Comparison of ENCODE assay signal across 24 cellular contexts in genomic region chr3:184382326-184383032, GRCh38. TPM values are rescaled to one million over a fixed set of nuclear protein-coding genes. Genes with fewer than 3 reads are reported as not detected.
DNase-seq lines count a peak whose midpoint lies in the region; ATAC-seq, FAIRE-seq and TF ChIP-seq lines count a peak whose summit lies in the region.
"Had no signal": no experiment of that assay in that cellular context is flagged by ENCODE, and none has a peak within 500 bp of the region (broad histone marks: within the 10 kb centered on the region; RNA-seq: fewer than 3 reads in every experiment).

No MANE protein-coding gene starts in this region.

- H3K27ac ChIP-seq in left ventricle myocardium inferior (replicated peaks) (peak overlapping the region; percentile 73), right atrium auricular region (no peak overlapping the region), K562 (ENCODE audit: extremely low read depth, low read depth, low read length) (no peak overlapping the region), neural progenitor cell (no peak overlapping the region), coronary artery (no peak overlapping the region)
- H3K27ac ChIP-seq: HL-60 had no signal

- no peak for TF ChIP-seq RAD21 in K562 (CRISPR knock-in tag; conservative IDR thresholded peaks at IDR 0.05 in 1 of 2, IDR thresholded peaks at IDR 0.05 in 1 of 2)

- H3K4me3 Mint-ChIP-seq in neural progenitor cell, result peak overlapping the region; percentile 10

- TF ChIP-seq CTCF in left ventricle myocardium inferior (IDR thresholded peaks at IDR 0.05; ENCODE audit: borderline replicate concordance), result no peak
- no peak for TF ChIP-seq CTCF in right atrium auricular region (IDR thresholded peaks at IDR 0.05)
- no peak for TF ChIP-seq CTCF in K562 (IDR thresholded peaks at IDR 0.05 in 2 of 3, conservative IDR thresholded peaks at IDR 0.05 in 1 of 3; ENCODE audit: insufficient read depth in 2 of 3, low read depth in 1 of 3, low read length in 3 of 3)
- TF ChIP-seq CTCF in neural progenitor cell (IDR thresholded peaks at IDR 0.05), result no peak
- TF ChIP-seq CTCF in coronary artery (IDR thresholded peaks at IDR 0.05), result no peak

- intact Hi-C loops in left ventricle myocardium inferior (cut with micrococcal nuclease), result no loop called here
- intact Hi-C loops in K562 (cut with micrococcal nuclease), result loop anchor here (10.0 kb wide), 1 partner anchor 332 kb away; the partner anchor contains the start of gene MAGEF1

- H3F3A ChIP-seq in neural progenitor cell (ENCODE audit: low read depth), result peaks cover 32% of the 10 kb centered on the region

- DNase-seq in left ventricle myocardium inferior (no peak), right atrium auricular region (ENCODE audit: low spot score) (no peak), K562 (ENCODE audit: extremely low read depth in 1 of 4, low spot score in 3 of 4) (no peak), neural progenitor cell (ENCODE audit: low spot score) (no peak), midbrain (lab: John Stamatoyannopoulos, UW) (no peak), coronary artery (ENCODE audit: low spot score) (no peak), A172 (ENCODE audit: low spot score) (no peak), NCI-H1092 treated with DMSO at 0.1 percent for 48 hours (lab: John Stamatoyannopoulos, UW) (no peak)
- DNase-seq: 8988T; CD4-positive, CD25-positive, alpha-beta regulatory T cell; GOT3; Karpas-422; NCI-H1092; NCI-H1436 treated with DMSO at 0.1 percent for 48 hours; NCI-H187 treated with DMSO at 0.1 percent for 48 hours; NCI-H2171 treated with DMSO at 0.1 percent for 48 hours; NCI-H345; NCI-H510A treated with DMSO at 0.1 percent for 48 hours; NCI-H774; PC-3 had no signal

- H3K9me3 ChIP-seq in left ventricle myocardium inferior (replicated peaks) (no peaks in the 10 kb centered on the region), right atrium auricular region (no peaks in the 10 kb centered on the region), K562 (replicated peaks; ENCODE audit: control insufficient read depth, insufficient read depth, low read depth, low read length) (no peaks in the 10 kb centered on the region), neural progenitor cell (ENCODE audit: low read depth) (no peaks in the 10 kb centered on the region)
- H3K9me3 ChIP-seq: SK-N-SH had no signal

- H3K4me3 ChIP-seq in left ventricle myocardium inferior, result no peak overlapping the region
- H3K4me3 ChIP-seq in right atrium auricular region, result no peak overlapping the region
- H3K4me3 ChIP-seq in K562, result no peak overlapping the region
- H3K4me3 ChIP-seq in neural progenitor cell, result no peak overlapping the region
- H3K4me3 ChIP-seq in coronary artery, result no peak overlapping the region

- no peak overlapping the region for H3K4me2 ChIP-seq in K562 (ENCODE audit: insufficient read depth, low read length)
- H3K4me2 ChIP-seq in neural progenitor cell, result no peak overlapping the region
- H3K4me2 ChIP-seq: SK-N-SH had no signal

- peaks cover 36% of the 10 kb centered on the region for H3K4me1 ChIP-seq in left ventricle myocardium inferior
- peaks cover 0 to 24% of the 10 kb centered on the region in 2 donors for H3K4me1 ChIP-seq in right atrium auricular region
- peaks cover 5 to 45% of the 10 kb centered on the region in 2 experiments; a peak in 4 of 5 replicates for H3K4me1 ChIP-seq in K562 (replicated peaks in 1 of 2; ENCODE audit: control insufficient read depth in 2 of 2, insufficient read depth in 2 of 2, low read length in 2 of 2)
- H3K4me1 ChIP-seq in neural progenitor cell, result peaks cover 29% of the 10 kb centered on the region

- peaks cover 31% of the 10 kb centered on the region for H3K27me3 Mint-ChIP-seq in neural progenitor cell (ENCODE audit: insufficient read depth, low read depth)

- POLR2A ChIA-PET in K562 (lab: Yijun Ruan, JAX), result interaction anchor here (0.7 to 1.1 kb wide), 2 partner anchors 11 to 179 kb away, joined by 4 to 6 read pairs; no protein-coding TSS in a partner anchor

- CTCF ChIA-PET in K562 (lab: Yijun Ruan, JAX; ENCODE audit: low intra/inter-chr PET ratio), result no interaction called here

- no peak for ATAC-seq in K562
- ATAC-seq: HCT116, PC-3 had no signal

- no peaks in the 10 kb centered on the region for H3K9me3 Mint-ChIP-seq in neural progenitor cell

- H3K36me3 ChIP-seq in left ventricle myocardium inferior, result no peaks in the 10 kb centered on the region
- no peaks in the 10 kb centered on the region for H3K36me3 ChIP-seq in right atrium auricular region
- no peaks in the 10 kb centered on the region for H3K36me3 ChIP-seq in K562 (ENCODE audit: control insufficient read depth, insufficient read depth, low read length)
- no peaks in the 10 kb centered on the region for H3K36me3 ChIP-seq in neural progenitor cell

- H3K79me2 ChIP-seq in K562 (ENCODE audit: control insufficient read depth, insufficient read depth, low read length) (no peaks in the 10 kb centered on the region), neural progenitor cell (ENCODE audit: low read depth) (no peaks in the 10 kb centered on the region)

- H3K9ac ChIP-seq in K562 (ENCODE audit: insufficient read depth in 1 of 2, low read depth in 2 of 2, low read length in 2 of 2), result no peak overlapping the region
- H3K9ac ChIP-seq in neural progenitor cell, result no peak overlapping the region
- H3K9ac ChIP-seq: SK-N-SH had no signal

- 0 out of 2 replicates have a peak, but pooled peaks cover 3% of the 10 kb centered on the region for H4K20me1 ChIP-seq in K562 (replicated peaks; ENCODE audit: control insufficient read depth, insufficient read depth, low read length)
- H4K20me1 ChIP-seq in neural progenitor cell (ENCODE audit: low read depth), result peaks cover 8% of the 10 kb centered on the region

- no peak for TF ChIP-seq EP300 in K562 (IDR thresholded peaks at IDR 0.05; ENCODE audit: low read length)

- no TSS peak for BruUV-seq in K562 (replicated peaks; lab: Mats Ljungman, UMichigan)

- no peaks in the 10 kb centered on the region for H3K9me1 ChIP-seq in K562 (ENCODE audit: control insufficient read depth, insufficient read depth, low read length)

- H3K36me3 Mint-ChIP-seq in neural progenitor cell, result no peaks in the 10 kb centered on the region
- H3K36me3 Mint-ChIP-seq: CD4-positive, CD25-positive, alpha-beta regulatory T cell had no signal

- H3K27ac Mint-ChIP-seq in neural progenitor cell, result no peak overlapping the region
- H3K27ac Mint-ChIP-seq: CD4-positive, CD25-positive, alpha-beta regulatory T cell had no signal

- in situ Hi-C loops in K562 (cut with MboI), result no loop called here

- peaks cover 23% of the 10 kb centered on the region for H3K4me1 Mint-ChIP-seq in neural progenitor cell

- no peak for TF ChIP-seq POLR2A in K562 (conservative IDR thresholded peaks at IDR 0.05)

- 25% methylated on average over 16 of the region's 16 CpGs for WGBS in K562 (ENCODE audit: insufficient coverage, low coverage, missing lambda C conversion rate)

- no peak overlapping the region for H2AFZ ChIP-seq in K562 (ENCODE audit: low read depth, low read length)
- no peak overlapping the region for H2AFZ ChIP-seq in neural progenitor cell (replicated peaks)

- H3K27me3 ChIP-seq in left ventricle myocardium inferior (ENCODE audit: low read depth) (peaks cover 82% of the 10 kb centered on the region), right atrium auricular region (no peaks in the 10 kb centered on the region), K562 (ENCODE audit: control insufficient read depth in 2 of 2, insufficient read depth in 2 of 2, low read length in 2 of 2) (peaks cover 19 to 64% of the 10 kb centered on the region in 2 experiments), neural progenitor cell (peaks cover 49% of the 10 kb centered on the region)

- no peak for FAIRE-seq in K562 (lab: Jason Lieb, UNC)
- FAIRE-seq: G401.6 had no signal

RNA-seq across cellular contexts. Expression of gene CHRD, which starts 2.6 kb away (rescaled TPM):
- total RNA-seq in left ventricle myocardium inferior (6.5 TPM), right atrium auricular region (10 to 100 TPM in 1 of 2 donors, 1 to 10 TPM in 1; 7.0 to 13.4 TPM), K562 (2014; rRNA removed) (0.16 TPM in 1 of 2 replicates, not detected in the other), K562 (2014; rRNA removed; fragmentation: Illumina TruSeq; extraction: Trizol) (0.11 TPM in 1 of 2 replicates, not detected in the other), K562 (2015; rRNA removed; fragmentation: Illumina TruSeq; extraction: Trizol) (0.14 and 0.19 TPM in 2 replicates), K562 (2021) (0.63 and 1.3 TPM in 2 replicates), neural progenitor cell (ENCODE audit: low replicate concordance) (2.3 and 6.8 TPM in 2 replicates)
- 9.8 and 27.8 TPM in 2 replicates for total RNA-seq in K562 (2011; cell fraction: chromatin; rRNA removed; ENCODE audit: low replicate concordance)
- total RNA-seq in K562 (2011; cell fraction: nucleolus; rRNA removed), result 17.6 and 22.0 TPM in 2 replicates
- total RNA-seq in K562 (2011; cell fraction: nucleoplasm; rRNA removed), result 8.9 and 10.8 TPM in 2 replicates
- polyA plus RNA-seq in K562 (2011; rRNA removed) (0.55 and 1.1 TPM in 2 replicates), K562 (2014; fragmentation: Illumina TruSeq; extraction: Trizol) (0.11 and 0.15 TPM in 2 replicates), K562 (2014; fragmentation: Nextera tagmentation; extraction: Ambion mirVana) (not detected), K562 (2014; rRNA removed) (0.53 and 1.0 TPM in 2 replicates)
- polyA plus RNA-seq in K562 (2011; cell fraction: cytosol; rRNA removed), result 0.16 and 1.3 TPM in 2 replicates
- polyA plus RNA-seq in K562 (2011; cell fraction: nucleus; rRNA removed), result 8.8 and 30.5 TPM in 2 replicates
- polyA plus RNA-seq in K562 (2012), result 0.20 and 0.36 TPM in 2 replicates
- polyA minus RNA-seq in K562 (2011; rRNA and poly(A)+ RNA removed), result 0.06 and 0.21 TPM in 2 replicates
- polyA minus RNA-seq in K562 (2011; cell fraction: cytosol; rRNA and poly(A)+ RNA removed), result 1.4 and 1.7 TPM in 2 replicates
- 2.0 and 4.7 TPM in 2 replicates for polyA minus RNA-seq in K562 (2011; cell fraction: nucleus; rRNA and poly(A)+ RNA removed)
- 0.33 and 5.6 TPM in 2 replicates for total RNA-seq in A172 (2014; rRNA removed; shearing (Covaris generic))
- total RNA-seq: CD4-positive, CD25-positive, alpha-beta regulatory T cell; PC-3 had no signal
- polyA plus RNA-seq: CD4-positive, CD25-positive, alpha-beta regulatory T cell had no signal

RNA-seq across cellular contexts. Expression of gene THPO, which starts 4.5 kb away (rescaled TPM):
- total RNA-seq in left ventricle myocardium inferior (0.11 TPM), right atrium auricular region (under 1 TPM in 1 of 2 donors, not detected in 1; 0.55 TPM), K562 (2014; rRNA removed) (0.24 TPM in 1 of 2 replicates, not detected in the other), K562 (2014; rRNA removed; fragmentation: Illumina TruSeq; extraction: Trizol) (0.36 TPM in 1 of 2 replicates, not detected in the other), K562 (2015; rRNA removed; fragmentation: Illumina TruSeq; extraction: Trizol) (0.11 and 0.22 TPM in 2 replicates), K562 (2021) (0.40 and 0.62 TPM in 2 replicates), neural progenitor cell (ENCODE audit: low replicate concordance) (0.31 and 2.3 TPM in 2 replicates)
- total RNA-seq in K562 (2011; cell fraction: chromatin; rRNA removed; ENCODE audit: low replicate concordance), result 1.6 and 3.6 TPM in 2 replicates
- total RNA-seq in K562 (2011; cell fraction: nucleolus; rRNA removed), result 1.3 and 3.7 TPM in 2 replicates
- total RNA-seq in K562 (2011; cell fraction: nucleoplasm; rRNA removed), result 2.0 and 2.9 TPM in 2 replicates
- polyA plus RNA-seq in K562 (2011; rRNA removed) (0.18 and 0.56 TPM in 2 replicates), K562 (2014; fragmentation: Illumina TruSeq; extraction: Trizol) (0.64 and 1.1 TPM in 2 replicates), K562 (2014; fragmentation: Nextera tagmentation; extraction: Ambion mirVana) (under 1 TPM; 0.11 to 0.28 TPM), K562 (2014; rRNA removed) (0.34 and 0.50 TPM in 2 replicates)
- polyA plus RNA-seq in K562 (2011; cell fraction: cytosol; rRNA removed), result 0.29 and 2.3 TPM in 2 replicates
- 0.46 and 2.7 TPM in 2 replicates for polyA plus RNA-seq in K562 (2011; cell fraction: nucleus; rRNA removed)
- polyA plus RNA-seq in K562 (2012), result 0.60 and 0.68 TPM in 2 replicates
- polyA minus RNA-seq in K562 (2011; rRNA and poly(A)+ RNA removed), result 0.12 and 0.39 TPM in 2 replicates
- 1.1 TPM in 1 of 2 replicates, not detected in the other for polyA minus RNA-seq in K562 (2011; cell fraction: cytosol; rRNA and poly(A)+ RNA removed)
- 0.33 and 1.8 TPM in 2 replicates for polyA minus RNA-seq in K562 (2011; cell fraction: nucleus; rRNA and poly(A)+ RNA removed)
- total RNA-seq in A172 (2014; rRNA removed; shearing (Covaris generic)), result 0.14 and 0.43 TPM in 2 replicates
- total RNA-seq: CD4-positive, CD25-positive, alpha-beta regulatory T cell; PC-3 had no signal
- polyA plus RNA-seq: CD4-positive, CD25-positive, alpha-beta regulatory T cell had no signal

RNA-seq across cellular contexts. Expression of gene POLR2H, which starts 21.0 kb away (rescaled TPM):
- total RNA-seq in left ventricle myocardium inferior (24.3 TPM), right atrium auricular region (10 to 100 TPM; 26.8 to 35.5 TPM), K562 (2014; rRNA removed) (128 and 149 TPM in 2 replicates), K562 (2014; rRNA removed; fragmentation: Illumina TruSeq; extraction: Trizol) (160 and 175 TPM in 2 replicates), K562 (2015; rRNA removed; fragmentation: Illumina TruSeq; extraction: Trizol) (145 and 147 TPM in 2 replicates), K562 (2021) (134 and 135 TPM in 2 replicates), neural progenitor cell (ENCODE audit: low replicate concordance) (128 and 173 TPM in 2 replicates)
- 300 and 317 TPM in 2 replicates for total RNA-seq in K562 (2011; cell fraction: chromatin; rRNA removed; ENCODE audit: low replicate concordance)
- total RNA-seq in K562 (2011; cell fraction: nucleolus; rRNA removed), result 170 and 180 TPM in 2 replicates
- 229 and 244 TPM in 2 replicates for total RNA-seq in K562 (2011; cell fraction: nucleoplasm; rRNA removed)
- polyA plus RNA-seq in K562 (2011; rRNA removed) (289 and 319 TPM in 2 replicates), K562 (2014; fragmentation: Illumina TruSeq; extraction: Trizol) (220 and 222 TPM in 2 replicates), K562 (2014; fragmentation: Nextera tagmentation; extraction: Ambion mirVana) (100 to 1,000 TPM; 502 to 512 TPM), K562 (2014; rRNA removed) (245 and 256 TPM in 2 replicates)
- 191 and 459 TPM in 2 replicates for polyA plus RNA-seq in K562 (2011; cell fraction: cytosol; rRNA removed)
- polyA plus RNA-seq in K562 (2011; cell fraction: nucleus; rRNA removed), result 324 and 334 TPM in 2 replicates
- polyA plus RNA-seq in K562 (2012), result 100 and 156 TPM in 2 replicates
- 167 and 184 TPM in 2 replicates for polyA minus RNA-seq in K562 (2011; rRNA and poly(A)+ RNA removed)
- 56.9 and 60.7 TPM in 2 replicates for polyA minus RNA-seq in K562 (2011; cell fraction: cytosol; rRNA and poly(A)+ RNA removed)
- polyA minus RNA-seq in K562 (2011; cell fraction: nucleus; rRNA and poly(A)+ RNA removed), result 51.2 and 86.4 TPM in 2 replicates
- 182 and 190 TPM in 2 replicates for total RNA-seq in A172 (2014; rRNA removed; shearing (Covaris generic))

RNA-seq across cellular contexts. Expression of gene CLCN2, which starts 21.1 kb away (rescaled TPM):
- total RNA-seq in left ventricle myocardium inferior (1.7 TPM), right atrium auricular region (1 to 10 TPM; 1.3 to 2.7 TPM), K562 (2014; rRNA removed) (8.9 and 12.9 TPM in 2 replicates), K562 (2014; rRNA removed; fragmentation: Illumina TruSeq; extraction: Trizol) (4.1 and 5.2 TPM in 2 replicates), K562 (2015; rRNA removed; fragmentation: Illumina TruSeq; extraction: Trizol) (6.9 TPM in 2 replicates), K562 (2021) (13.5 and 14.0 TPM in 2 replicates), neural progenitor cell (ENCODE audit: low replicate concordance) (16.5 and 38.2 TPM in 2 replicates)
- 48.8 and 135 TPM in 2 replicates for total RNA-seq in K562 (2011; cell fraction: chromatin; rRNA removed; ENCODE audit: low replicate concordance)
- total RNA-seq in K562 (2011; cell fraction: nucleolus; rRNA removed), result 68.7 and 80.4 TPM in 2 replicates
- 60.3 and 66.2 TPM in 2 replicates for total RNA-seq in K562 (2011; cell fraction: nucleoplasm; rRNA removed)
- polyA plus RNA-seq in K562 (2011; rRNA removed) (5.7 and 10.9 TPM in 2 replicates), K562 (2014; fragmentation: Illumina TruSeq; extraction: Trizol) (9.4 and 10.2 TPM in 2 replicates), K562 (2014; fragmentation: Nextera tagmentation; extraction: Ambion mirVana) (under 1 TPM; 0.10 to 0.39 TPM), K562 (2014; rRNA removed) (12.8 and 14.4 TPM in 2 replicates)
- 5.9 and 9.1 TPM in 2 replicates for polyA plus RNA-seq in K562 (2011; cell fraction: cytosol; rRNA removed)
- polyA plus RNA-seq in K562 (2011; cell fraction: nucleus; rRNA removed), result 58.7 and 74.2 TPM in 2 replicates
- polyA plus RNA-seq in K562 (2012), result 9.7 and 11.6 TPM in 2 replicates
- 7.4 and 9.0 TPM in 2 replicates for polyA minus RNA-seq in K562 (2011; rRNA and poly(A)+ RNA removed)
- polyA minus RNA-seq in K562 (2011; cell fraction: cytosol; rRNA and poly(A)+ RNA removed), result 6.6 and 7.6 TPM in 2 replicates
- polyA minus RNA-seq in K562 (2011; cell fraction: nucleus; rRNA and poly(A)+ RNA removed), result 30.6 and 37.0 TPM in 2 replicates
- 3.0 and 8.8 TPM in 2 replicates for total RNA-seq in A172 (2014; rRNA removed; shearing (Covaris generic))

RNA-seq across cellular contexts. Expression of gene FAM131A, which starts 45.1 kb away (rescaled TPM):
- total RNA-seq in left ventricle myocardium inferior, result 30.2 TPM
- 10 to 100 TPM; 33.7 to 45.8 TPM for total RNA-seq in right atrium auricular region
- 29.4 and 66.9 TPM in 2 replicates for total RNA-seq in K562 (2011; cell fraction: chromatin; rRNA removed; ENCODE audit: low replicate concordance)
- total RNA-seq in K562 (2011; cell fraction: nucleolus; rRNA removed), result 33.2 and 33.8 TPM in 2 replicates
- 38.1 and 45.6 TPM in 2 replicates for total RNA-seq in K562 (2011; cell fraction: nucleoplasm; rRNA removed)
- total RNA-seq in K562 (2014; rRNA removed), result 11.1 and 12.9 TPM in 2 replicates
- total RNA-seq in K562 (2014; rRNA removed; fragmentation: Illumina TruSeq; extraction: Trizol), result 2.8 and 3.6 TPM in 2 replicates
- total RNA-seq in K562 (2015; rRNA removed; fragmentation: Illumina TruSeq; extraction: Trizol), result 4.3 and 5.3 TPM in 2 replicates
- 8.9 and 9.1 TPM in 2 replicates for total RNA-seq in K562 (2021)
- polyA plus RNA-seq in K562 (2011; rRNA removed), result 11.0 and 11.7 TPM in 2 replicates
- polyA plus RNA-seq in K562 (2011; cell fraction: cytosol; rRNA removed), result 16.4 and 28.8 TPM in 2 replicates
- 22.8 and 31.3 TPM in 2 replicates for polyA plus RNA-seq in K562 (2011; cell fraction: nucleus; rRNA removed)
- 7.3 and 11.6 TPM in 2 replicates for polyA plus RNA-seq in K562 (2012)
- polyA plus RNA-seq in K562 (2014; fragmentation: Illumina TruSeq; extraction: Trizol), result 3.8 and 5.1 TPM in 2 replicates
- 1 to 10 TPM in 1 of 2 experiments, under 1 TPM in 1; 0.48 to 1.4 TPM for polyA plus RNA-seq in K562 (2014; fragmentation: Nextera tagmentation; extraction: Ambion mirVana)
- polyA plus RNA-seq in K562 (2014; rRNA removed), result 9.4 and 9.8 TPM in 2 replicates
- polyA minus RNA-seq in K562 (2011; rRNA and poly(A)+ RNA removed), result 5.0 and 9.2 TPM in 2 replicates
- polyA minus RNA-seq in K562 (2011; cell fraction: cytosol; rRNA and poly(A)+ RNA removed), result 5.5 and 12.1 TPM in 2 replicates
- 5.3 and 8.0 TPM in 2 replicates for polyA minus RNA-seq in K562 (2011; cell fraction: nucleus; rRNA and poly(A)+ RNA removed)
- 17.2 and 37.7 TPM in 2 replicates for total RNA-seq in neural progenitor cell (ENCODE audit: low replicate concordance)
- 0.62 and 0.65 TPM in 2 replicates for total RNA-seq in A172 (2014; rRNA removed; shearing (Covaris generic))
